Comparison of ENCODE assay signal across 13 cellular contexts in the genomic region with DNA sequence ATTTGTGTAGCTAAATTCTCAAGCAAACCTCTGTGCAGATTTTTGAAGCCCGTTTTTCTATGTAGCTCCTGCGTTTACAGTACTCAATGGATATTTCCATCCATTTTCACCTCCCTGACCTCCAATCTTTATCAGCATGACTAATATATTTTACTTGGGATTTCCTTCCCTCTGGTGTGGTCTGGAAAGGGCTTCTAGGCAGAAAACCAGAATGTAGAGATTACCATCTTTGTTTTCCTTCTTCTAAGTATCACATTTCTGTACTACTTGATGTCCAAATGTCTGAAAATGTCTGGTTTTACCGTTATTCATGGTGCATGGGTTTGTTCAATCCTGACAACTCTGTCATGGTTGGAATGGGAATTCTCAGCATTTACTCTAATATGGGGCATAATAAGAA.
DNase-seq lines count a peak whose midpoint lies in the region; ATAC-seq lines count a peak whose summit lies in the region.
"Had no signal": no experiment of that assay in that cellular context is flagged by ENCODE, and none has a peak within 500 bp of the region (broad histone marks: within the 10 kb centered on the region; RNA-seq: fewer than 3 reads in every experiment).

No MANE protein-coding gene starts in this region.

- peak; percentile 14 for DNase-seq in NCI-H2171 treated with DMSO at 0.1 percent for 48 hours (lab: John Stamatoyannopoulos, UW)
- no peak for DNase-seq in NCI-H2171 (lab: John Stamatoyannopoulos, UW)
- DNase-seq in astrocyte of the hippocampus (ENCODE audit: low read depth, low spot score), result peak; percentile 62
- DNase-seq in glomerular endothelial cell (ENCODE audit: extremely low read depth, low read depth, low spot score), result peak; percentile 47
- no peak for DNase-seq in occipital lobe (lab: John Stamatoyannopoulos, UW)
- DNase-seq in NCI-H510A treated with DMSO at 0.1 percent for 48 hours (lab: John Stamatoyannopoulos, UW), result no peak
- no peak for DNase-seq in putamen (ENCODE audit: low spot score)
- DNase-seq: Karpas-422, NCI-H1417 treated with DMSO at 0.1 percent for 48 hours, NCI-H187 treated with DMSO at 0.1 percent for 48 hours, NCI-H446, Peyer's patch had no signal

- ATAC-seq in HG03442 (IDR thresholded peaks at IDR 0.05; ENCODE audit: unreplicated experiment), result no peak

Comparison
In these comparisons a context has a peak if more than half of its experiments do, and no peak if none do; other contexts are left out.
1. DNase-seq: peak in NCI-H2171 treated with DMSO at 0.1 percent for 48 hours (single experiment), astrocyte of the hippocampus (single experiment) and glomerular endothelial cell (single experiment); none in NCI-H2171 (single experiment), occipital lobe (single experiment), NCI-H510A treated with DMSO at 0.1 percent for 48 hours (single experiment) and putamen (single experiment).